In genomic region chr18:10122116-10122515, GRCh38 we compare ENCODE assay signal across 9 cellular contexts.
DNase-seq lines count a peak whose midpoint lies in the region; ATAC-seq and TF ChIP-seq lines count a peak whose summit lies in the region.
"Had no signal": no experiment of that assay in that cellular context is flagged by ENCODE, and none has a peak within 500 bp of the region (broad histone marks: within the 10 kb centered on the region; RNA-seq: fewer than 3 reads in every experiment).

No MANE protein-coding gene starts in this region.

- intact Hi-C loops in Right ventricle myocardium inferior (cut with DNase I) = no loop called here
- intact Hi-C loops in cardiac septum (cut with DNase I) = loop anchor here (5.0 kb wide), 1 partner anchor 60 kb away; no protein-coding TSS in a partner anchor
- intact Hi-C loops in upper lobe of right lung (cut with DNase I) = no loop called here
- intact Hi-C loops in posterior cingulate gyrus (cut with DNase I) = loop anchor here (10.0 kb wide), 1 partner anchor 113 kb away; no protein-coding TSS in a partner anchor

- H3K27ac ChIP-seq in right atrium auricular region = peak overlapping the region; percentile 37 to 56
- no peak overlapping the region for H3K27ac ChIP-seq in upper lobe of right lung
- H3K27ac ChIP-seq in CD8-positive, alpha-beta memory T cell (ENCODE audit: low read depth, low read length) = no peak overlapping the region
- H3K27ac ChIP-seq: SJSA1 had no signal

- CTCF ChIA-PET in CD8-positive, alpha-beta memory T cell (lab: Charles Lee) = no interaction called here

- no peaks in the 10 kb centered on the region for H3K36me3 Mint-ChIP-seq in CD8-positive, alpha-beta memory T cell

- peaks cover 0 to 5% of the 10 kb centered on the region in 2 donors for H3K27me3 Mint-ChIP-seq in CD8-positive, alpha-beta memory T cell

- no peak overlapping the region for H3K4me3 Mint-ChIP-seq in CD8-positive, alpha-beta memory T cell

- ATAC-seq in Right ventricle myocardium inferior = peak; percentile 88
- ATAC-seq in upper lobe of right lung = peak; percentile 88
- ATAC-seq in HG02623 (IDR thresholded peaks at IDR 0.05; ENCODE audit: unreplicated experiment) = no peak

- H3K4me1 ChIP-seq in right atrium auricular region (peaks cover 0 to 15% of the 10 kb centered on the region in 2 donors), upper lobe of right lung (peaks cover 16% of the 10 kb centered on the region)
- H3K4me1 ChIP-seq in CD8-positive, alpha-beta memory T cell (ENCODE audit: insufficient read depth, low read length) = no peaks in the 10 kb centered on the region

- no peak for DNase-seq in Right ventricle myocardium inferior (ENCODE audit: missing footprints)
- no peak for DNase-seq in cardiac septum (ENCODE audit: low spot score)
- peak; percentile 59 for DNase-seq in SK-N-DZ (ENCODE audit: low spot score)
- no peak for DNase-seq in right atrium auricular region (ENCODE audit: low spot score)
- no peak for DNase-seq in upper lobe of right lung
- no peak for DNase-seq in CD8-positive, alpha-beta memory T cell
- no peak for DNase-seq in posterior cingulate gyrus

- H3K27me3 ChIP-seq in right atrium auricular region (no peaks in the 10 kb centered on the region), upper lobe of right lung (no peaks in the 10 kb centered on the region)
- no peaks in the 10 kb centered on the region for H3K27me3 ChIP-seq in CD8-positive, alpha-beta memory T cell (ENCODE audit: insufficient read depth, low read length, poor library complexity, severe bottlenecking)
- H3K27me3 ChIP-seq: SJSA1 had no signal

- H3K4me1 Mint-ChIP-seq in CD8-positive, alpha-beta memory T cell = no peaks in the 10 kb centered on the region

- no peak overlapping the region for H3K27ac Mint-ChIP-seq in CD8-positive, alpha-beta memory T cell

- H3K9me3 ChIP-seq in right atrium auricular region (peaks cover 0 to 10% of the 10 kb centered on the region in 2 donors), upper lobe of right lung (no peaks in the 10 kb centered on the region)
- H3K9me3 ChIP-seq in CD8-positive, alpha-beta memory T cell (ENCODE audit: low read length) = no peaks in the 10 kb centered on the region
- H3K9me3 ChIP-seq: SJSA1 had no signal

- POLR2A ChIA-PET in CD8-positive, alpha-beta memory T cell (lab: Charles Lee) = no interaction called here

- TF ChIP-seq CTCF in right atrium auricular region (IDR thresholded peaks at IDR 0.05) (no peak), upper lobe of right lung (IDR thresholded peaks at IDR 0.05) (no peak)

- peaks cover 0 to 3% (median 0%) of the 10 kb centered on the region in 5 donors for H3K9me3 Mint-ChIP-seq in CD8-positive, alpha-beta memory T cell

- H3K36me3 ChIP-seq in right atrium auricular region (no peaks in the 10 kb centered on the region), upper lobe of right lung (no peaks in the 10 kb centered on the region)
- H3K36me3 ChIP-seq in CD8-positive, alpha-beta memory T cell (ENCODE audit: insufficient read depth, low read length) = no peaks in the 10 kb centered on the region
- H3K36me3 ChIP-seq: SJSA1 had no signal

- H3K4me3 ChIP-seq in right atrium auricular region (no peak overlapping the region), upper lobe of right lung (no peak overlapping the region)
- H3K4me3 ChIP-seq in CD8-positive, alpha-beta memory T cell (ENCODE audit: low read length) = no peak overlapping the region
- H3K4me3 ChIP-seq: SJSA1 had no signal

Comparison
In these comparisons a context has a peak if more than half of its experiments do, and no peak if none do; other contexts are left out.
1. intact Hi-C loops: an anchor here in cardiac septum (5.0 kb wide) and posterior cingulate gyrus (10.0 kb wide); none called in Right ventricle myocardium inferior and upper lobe of right lung.
2. H3K27ac ChIP-seq: peak in right atrium auricular region (2 of 2); none in upper lobe of right lung (single experiment) and CD8-positive, alpha-beta memory T cell (single experiment).